Comparison of ENCODE assay signal across 1 cellular context in the genomic region with DNA sequence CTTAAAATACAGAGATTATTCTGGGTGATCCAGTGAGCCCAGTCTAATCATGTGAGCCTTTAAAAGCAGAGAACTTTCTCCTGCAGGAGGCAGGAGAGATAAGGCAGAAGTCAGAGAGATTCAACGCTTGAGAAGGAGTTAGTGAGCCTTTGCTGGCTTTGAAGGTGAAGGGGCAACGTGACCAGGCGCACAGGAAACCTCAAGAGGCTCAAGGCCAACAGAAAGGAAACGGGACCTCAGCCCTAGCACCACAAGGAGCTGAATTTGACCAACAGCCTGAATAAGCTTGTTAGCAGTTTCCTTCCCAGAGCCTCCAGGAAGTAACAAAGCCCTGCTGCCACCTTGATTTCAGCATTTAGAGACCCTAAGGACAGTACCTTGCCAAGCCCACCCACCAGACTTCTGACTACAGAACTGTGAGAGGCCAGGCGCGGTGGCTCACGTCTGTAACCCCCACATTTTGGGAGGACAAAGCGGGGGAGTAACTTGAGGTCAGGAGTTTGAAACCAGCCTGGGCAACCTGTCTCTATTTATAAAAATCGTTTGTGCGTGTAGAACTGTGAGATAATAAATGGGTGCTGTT.
A peak's percentile ranks its signal among the peaks of the same experiment; 100 is the strongest.
TF ChIP-seq lines count a peak whose summit lies in the region.

No MANE protein-coding gene starts in this region.

TF ChIP-seq in K562, 482 proteins besides CTCF, POLR2A, EP300 and RAD21 (continued from another document and continues in another):
- TF ChIP-seq, protein P1, sequence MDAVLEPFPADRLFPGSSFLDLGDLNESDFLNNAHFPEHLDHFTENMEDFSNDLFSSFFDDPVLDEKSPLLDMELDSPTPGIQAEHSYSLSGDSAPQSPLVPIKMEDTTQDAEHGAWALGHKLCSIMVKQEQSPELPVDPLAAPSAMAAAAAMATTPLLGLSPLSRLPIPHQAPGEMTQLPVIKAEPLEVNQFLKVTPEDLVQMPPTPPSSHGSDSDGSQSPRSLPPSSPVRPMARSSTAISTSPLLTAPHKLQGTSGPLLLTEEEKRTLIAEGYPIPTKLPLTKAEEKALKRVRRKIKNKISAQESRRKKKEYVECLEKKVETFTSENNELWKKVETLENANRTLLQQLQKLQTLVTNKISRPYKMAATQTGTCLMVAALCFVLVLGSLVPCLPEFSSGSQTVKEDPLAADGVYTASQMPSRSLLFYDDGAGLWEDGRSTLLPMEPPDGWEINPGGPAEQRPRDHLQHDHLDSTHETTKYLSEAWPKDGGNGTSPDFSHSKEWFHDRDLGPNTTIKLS (IDR thresholded peaks at IDR 0.05; ENCODE audit: borderline replicate concordance, low read depth), result 0 out of 2 replicates have a peak, but pooled peaks have one; percentile 45
- TF ChIP-seq SNRNP70 (optimal IDR thresholded peaks at IDR 0.05; ENCODE audit: low read depth, low read length), result no peak
- TF ChIP-seq, protein P2, sequence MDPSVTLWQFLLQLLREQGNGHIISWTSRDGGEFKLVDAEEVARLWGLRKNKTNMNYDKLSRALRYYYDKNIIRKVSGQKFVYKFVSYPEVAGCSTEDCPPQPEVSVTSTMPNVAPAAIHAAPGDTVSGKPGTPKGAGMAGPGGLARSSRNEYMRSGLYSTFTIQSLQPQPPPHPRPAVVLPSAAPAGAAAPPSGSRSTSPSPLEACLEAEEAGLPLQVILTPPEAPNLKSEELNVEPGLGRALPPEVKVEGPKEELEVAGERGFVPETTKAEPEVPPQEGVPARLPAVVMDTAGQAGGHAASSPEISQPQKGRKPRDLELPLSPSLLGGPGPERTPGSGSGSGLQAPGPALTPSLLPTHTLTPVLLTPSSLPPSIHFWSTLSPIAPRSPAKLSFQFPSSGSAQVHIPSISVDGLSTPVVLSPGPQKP (CRISPR knock-in tag; IDR thresholded peaks at IDR 0.05), result no peak
- TF ChIP-seq, protein P3, sequence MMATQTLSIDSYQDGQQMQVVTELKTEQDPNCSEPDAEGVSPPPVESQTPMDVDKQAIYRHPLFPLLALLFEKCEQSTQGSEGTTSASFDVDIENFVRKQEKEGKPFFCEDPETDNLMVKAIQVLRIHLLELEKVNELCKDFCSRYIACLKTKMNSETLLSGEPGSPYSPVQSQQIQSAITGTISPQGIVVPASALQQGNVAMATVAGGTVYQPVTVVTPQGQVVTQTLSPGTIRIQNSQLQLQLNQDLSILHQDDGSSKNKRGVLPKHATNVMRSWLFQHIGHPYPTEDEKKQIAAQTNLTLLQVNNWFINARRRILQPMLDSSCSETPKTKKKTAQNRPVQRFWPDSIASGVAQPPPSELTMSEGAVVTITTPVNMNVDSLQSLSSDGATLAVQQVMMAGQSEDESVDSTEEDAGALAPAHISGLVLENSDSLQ (IDR thresholded peaks at IDR 0.05), result no peak
- no peak for TF ChIP-seq ELF1 (tag; IDR thresholded peaks at IDR 0.05)
- TF ChIP-seq ZNF239 (CRISPR knock-in tag; IDR thresholded peaks at IDR 0.05), result no peak
- no peak for TF ChIP-seq CREB1 (IDR thresholded peaks at IDR 0.05)
- TF ChIP-seq CREB1 (CRISPR knock-in tag; IDR thresholded peaks at IDR 0.05), result no peak
- TF ChIP-seq ZKSCAN3 (CRISPR knock-in tag; IDR thresholded peaks at IDR 0.05), result no peak
- no peak for TF ChIP-seq ESRRB (CRISPR knock-in tag; IDR thresholded peaks at IDR 0.05; ENCODE audit: borderline replicate concordance)
- peak; percentile 31; the same call in 1 of the 2 replicates for TF ChIP-seq MYC (IDR thresholded peaks at IDR 0.05; ENCODE audit: low read depth, low read length)
- TF ChIP-seq MYC (CRISPR knock-in tag; IDR thresholded peaks at IDR 0.05; ENCODE audit: borderline replicate concordance, low read depth), result no peak
- TF ChIP-seq CBFA2T3 (IDR thresholded peaks at IDR 0.05), result peak; percentile 71
- TF ChIP-seq, protein P4, sequence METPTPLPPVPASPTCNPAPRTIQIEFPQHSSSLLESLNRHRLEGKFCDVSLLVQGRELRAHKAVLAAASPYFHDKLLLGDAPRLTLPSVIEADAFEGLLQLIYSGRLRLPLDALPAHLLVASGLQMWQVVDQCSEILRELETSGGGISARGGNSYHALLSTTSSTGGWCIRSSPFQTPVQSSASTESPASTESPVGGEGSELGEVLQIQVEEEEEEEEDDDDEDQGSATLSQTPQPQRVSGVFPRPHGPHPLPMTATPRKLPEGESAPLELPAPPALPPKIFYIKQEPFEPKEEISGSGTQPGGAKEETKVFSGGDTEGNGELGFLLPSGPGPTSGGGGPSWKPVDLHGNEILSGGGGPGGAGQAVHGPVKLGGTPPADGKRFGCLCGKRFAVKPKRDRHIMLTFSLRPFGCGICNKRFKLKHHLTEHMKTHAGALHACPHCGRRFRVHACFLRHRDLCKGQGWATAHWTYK (CRISPR knock-in tag; IDR thresholded peaks at IDR 0.05), result no peak
- TF ChIP-seq, protein P5, sequence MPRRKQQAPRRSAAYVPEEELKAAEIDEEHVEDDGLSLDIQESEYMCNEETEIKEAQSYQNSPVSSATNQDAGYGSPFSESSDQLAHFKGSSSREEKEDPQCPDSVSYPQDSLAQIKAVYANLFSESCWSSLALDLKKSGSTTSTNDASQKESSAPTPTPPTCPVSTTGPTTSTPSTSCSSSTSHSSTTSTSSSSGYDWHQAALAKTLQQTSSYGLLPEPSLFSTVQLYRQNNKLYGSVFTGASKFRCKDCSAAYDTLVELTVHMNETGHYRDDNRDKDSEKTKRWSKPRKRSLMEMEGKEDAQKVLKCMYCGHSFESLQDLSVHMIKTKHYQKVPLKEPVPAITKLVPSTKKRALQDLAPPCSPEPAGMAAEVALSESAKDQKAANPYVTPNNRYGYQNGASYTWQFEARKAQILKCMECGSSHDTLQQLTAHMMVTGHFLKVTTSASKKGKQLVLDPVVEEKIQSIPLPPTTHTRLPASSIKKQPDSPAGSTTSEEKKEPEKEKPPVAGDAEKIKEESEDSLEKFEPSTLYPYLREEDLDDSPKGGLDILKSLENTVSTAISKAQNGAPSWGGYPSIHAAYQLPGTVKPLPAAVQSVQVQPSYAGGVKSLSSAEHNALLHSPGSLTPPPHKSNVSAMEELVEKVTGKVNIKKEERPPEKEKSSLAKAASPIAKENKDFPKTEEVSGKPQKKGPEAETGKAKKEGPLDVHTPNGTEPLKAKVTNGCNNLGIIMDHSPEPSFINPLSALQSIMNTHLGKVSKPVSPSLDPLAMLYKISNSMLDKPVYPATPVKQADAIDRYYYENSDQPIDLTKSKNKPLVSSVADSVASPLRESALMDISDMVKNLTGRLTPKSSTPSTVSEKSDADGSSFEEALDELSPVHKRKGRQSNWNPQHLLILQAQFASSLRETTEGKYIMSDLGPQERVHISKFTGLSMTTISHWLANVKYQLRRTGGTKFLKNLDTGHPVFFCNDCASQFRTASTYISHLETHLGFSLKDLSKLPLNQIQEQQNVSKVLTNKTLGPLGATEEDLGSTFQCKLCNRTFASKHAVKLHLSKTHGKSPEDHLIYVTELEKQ (CRISPR knock-in tag; IDR thresholded peaks at IDR 0.05), result no peak
- TF ChIP-seq, protein P6, sequence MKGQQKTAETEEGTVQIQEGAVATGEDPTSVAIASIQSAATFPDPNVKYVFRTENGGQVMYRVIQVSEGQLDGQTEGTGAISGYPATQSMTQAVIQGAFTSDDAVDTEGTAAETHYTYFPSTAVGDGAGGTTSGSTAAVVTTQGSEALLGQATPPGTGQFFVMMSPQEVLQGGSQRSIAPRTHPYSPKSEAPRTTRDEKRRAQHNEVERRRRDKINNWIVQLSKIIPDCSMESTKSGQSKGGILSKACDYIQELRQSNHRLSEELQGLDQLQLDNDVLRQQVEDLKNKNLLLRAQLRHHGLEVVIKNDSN (CRISPR knock-in tag; IDR thresholded peaks at IDR 0.05), result peak; percentile 59
- no peak for TF ChIP-seq EHMT2 (IDR thresholded peaks at IDR 0.05)
- TF ChIP-seq, protein P7, sequence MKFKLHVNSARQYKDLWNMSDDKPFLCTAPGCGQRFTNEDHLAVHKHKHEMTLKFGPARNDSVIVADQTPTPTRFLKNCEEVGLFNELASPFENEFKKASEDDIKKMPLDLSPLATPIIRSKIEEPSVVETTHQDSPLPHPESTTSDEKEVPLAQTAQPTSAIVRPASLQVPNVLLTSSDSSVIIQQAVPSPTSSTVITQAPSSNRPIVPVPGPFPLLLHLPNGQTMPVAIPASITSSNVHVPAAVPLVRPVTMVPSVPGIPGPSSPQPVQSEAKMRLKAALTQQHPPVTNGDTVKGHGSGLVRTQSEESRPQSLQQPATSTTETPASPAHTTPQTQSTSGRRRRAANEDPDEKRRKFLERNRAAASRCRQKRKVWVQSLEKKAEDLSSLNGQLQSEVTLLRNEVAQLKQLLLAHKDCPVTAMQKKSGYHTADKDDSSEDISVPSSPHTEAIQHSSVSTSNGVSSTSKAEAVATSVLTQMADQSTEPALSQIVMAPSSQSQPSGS (CRISPR knock-in tag; IDR thresholded peaks at IDR 0.05), result no peak
- no peak for TF ChIP-seq TCFL5 (CRISPR knock-in tag; conservative IDR thresholded peaks at IDR 0.05)
- TF ChIP-seq XRCC4 (IDR thresholded peaks at IDR 0.05; ENCODE audit: extremely low read depth, insufficient read depth, insufficient read length), result no peak
- TF ChIP-seq MTA1 (IDR thresholded peaks at IDR 0.05; ENCODE audit: borderline replicate concordance), result no peak
- TF ChIP-seq, protein P8, sequence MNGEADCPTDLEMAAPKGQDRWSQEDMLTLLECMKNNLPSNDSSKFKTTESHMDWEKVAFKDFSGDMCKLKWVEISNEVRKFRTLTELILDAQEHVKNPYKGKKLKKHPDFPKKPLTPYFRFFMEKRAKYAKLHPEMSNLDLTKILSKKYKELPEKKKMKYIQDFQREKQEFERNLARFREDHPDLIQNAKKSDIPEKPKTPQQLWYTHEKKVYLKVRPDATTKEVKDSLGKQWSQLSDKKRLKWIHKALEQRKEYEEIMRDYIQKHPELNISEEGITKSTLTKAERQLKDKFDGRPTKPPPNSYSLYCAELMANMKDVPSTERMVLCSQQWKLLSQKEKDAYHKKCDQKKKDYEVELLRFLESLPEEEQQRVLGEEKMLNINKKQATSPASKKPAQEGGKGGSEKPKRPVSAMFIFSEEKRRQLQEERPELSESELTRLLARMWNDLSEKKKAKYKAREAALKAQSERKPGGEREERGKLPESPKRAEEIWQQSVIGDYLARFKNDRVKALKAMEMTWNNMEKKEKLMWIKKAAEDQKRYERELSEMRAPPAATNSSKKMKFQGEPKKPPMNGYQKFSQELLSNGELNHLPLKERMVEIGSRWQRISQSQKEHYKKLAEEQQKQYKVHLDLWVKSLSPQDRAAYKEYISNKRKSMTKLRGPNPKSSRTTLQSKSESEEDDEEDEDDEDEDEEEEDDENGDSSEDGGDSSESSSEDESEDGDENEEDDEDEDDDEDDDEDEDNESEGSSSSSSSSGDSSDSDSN (IDR thresholded peaks at IDR 0.05; ENCODE audit: borderline replicate concordance in 1 of 2, low read depth in 2 of 2, low read length in 2 of 2), result peak in 1 of 2 experiments; percentile 58; a peak in 1 of 4 replicates
- no peak for TF ChIP-seq OTX1 (CRISPR knock-in tag; IDR thresholded peaks at IDR 0.05)
- no peak for TF ChIP-seq ZBTB1 (CRISPR knock-in tag; IDR thresholded peaks at IDR 0.05; ENCODE audit: borderline replicate concordance, low read depth)
- no peak for TF ChIP-seq LCOR (CRISPR knock-in tag; IDR thresholded peaks at IDR 0.05)
- TF ChIP-seq, protein P9, sequence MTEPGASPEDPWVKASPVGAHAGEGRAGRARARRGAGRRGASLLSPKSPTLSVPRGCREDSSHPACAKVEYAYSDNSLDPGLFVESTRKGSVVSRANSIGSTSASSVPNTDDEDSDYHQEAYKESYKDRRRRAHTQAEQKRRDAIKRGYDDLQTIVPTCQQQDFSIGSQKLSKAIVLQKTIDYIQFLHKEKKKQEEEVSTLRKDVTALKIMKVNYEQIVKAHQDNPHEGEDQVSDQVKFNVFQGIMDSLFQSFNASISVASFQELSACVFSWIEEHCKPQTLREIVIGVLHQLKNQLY (CRISPR knock-in tag; conservative IDR thresholded peaks at IDR 0.05), result no peak
- TF ChIP-seq KDM5B (IDR thresholded peaks at IDR 0.05; ENCODE audit: insufficient replicate concordance, low read depth, low read length), result no peak
- TF ChIP-seq, protein P10, sequence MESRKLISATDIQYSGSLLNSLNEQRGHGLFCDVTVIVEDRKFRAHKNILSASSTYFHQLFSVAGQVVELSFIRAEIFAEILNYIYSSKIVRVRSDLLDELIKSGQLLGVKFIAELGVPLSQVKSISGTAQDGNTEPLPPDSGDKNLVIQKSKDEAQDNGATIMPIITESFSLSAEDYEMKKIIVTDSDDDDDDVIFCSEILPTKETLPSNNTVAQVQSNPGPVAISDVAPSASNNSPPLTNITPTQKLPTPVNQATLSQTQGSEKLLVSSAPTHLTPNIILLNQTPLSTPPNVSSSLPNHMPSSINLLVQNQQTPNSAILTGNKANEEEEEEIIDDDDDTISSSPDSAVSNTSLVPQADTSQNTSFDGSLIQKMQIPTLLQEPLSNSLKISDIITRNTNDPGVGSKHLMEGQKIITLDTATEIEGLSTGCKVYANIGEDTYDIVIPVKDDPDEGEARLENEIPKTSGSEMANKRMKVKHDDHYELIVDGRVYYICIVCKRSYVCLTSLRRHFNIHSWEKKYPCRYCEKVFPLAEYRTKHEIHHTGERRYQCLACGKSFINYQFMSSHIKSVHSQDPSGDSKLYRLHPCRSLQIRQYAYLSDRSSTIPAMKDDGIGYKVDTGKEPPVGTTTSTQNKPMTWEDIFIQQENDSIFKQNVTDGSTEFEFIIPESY (CRISPR knock-in tag; IDR thresholded peaks at IDR 0.05), result no peak
- TF ChIP-seq RNF2 (IDR thresholded peaks at IDR 0.05), result peak; percentile 49; the same call in 1 of the 2 replicates
- TF ChIP-seq SMAD4 (CRISPR knock-in tag; conservative IDR thresholded peaks at IDR 0.05), result no peak
- TF ChIP-seq, protein P11, sequence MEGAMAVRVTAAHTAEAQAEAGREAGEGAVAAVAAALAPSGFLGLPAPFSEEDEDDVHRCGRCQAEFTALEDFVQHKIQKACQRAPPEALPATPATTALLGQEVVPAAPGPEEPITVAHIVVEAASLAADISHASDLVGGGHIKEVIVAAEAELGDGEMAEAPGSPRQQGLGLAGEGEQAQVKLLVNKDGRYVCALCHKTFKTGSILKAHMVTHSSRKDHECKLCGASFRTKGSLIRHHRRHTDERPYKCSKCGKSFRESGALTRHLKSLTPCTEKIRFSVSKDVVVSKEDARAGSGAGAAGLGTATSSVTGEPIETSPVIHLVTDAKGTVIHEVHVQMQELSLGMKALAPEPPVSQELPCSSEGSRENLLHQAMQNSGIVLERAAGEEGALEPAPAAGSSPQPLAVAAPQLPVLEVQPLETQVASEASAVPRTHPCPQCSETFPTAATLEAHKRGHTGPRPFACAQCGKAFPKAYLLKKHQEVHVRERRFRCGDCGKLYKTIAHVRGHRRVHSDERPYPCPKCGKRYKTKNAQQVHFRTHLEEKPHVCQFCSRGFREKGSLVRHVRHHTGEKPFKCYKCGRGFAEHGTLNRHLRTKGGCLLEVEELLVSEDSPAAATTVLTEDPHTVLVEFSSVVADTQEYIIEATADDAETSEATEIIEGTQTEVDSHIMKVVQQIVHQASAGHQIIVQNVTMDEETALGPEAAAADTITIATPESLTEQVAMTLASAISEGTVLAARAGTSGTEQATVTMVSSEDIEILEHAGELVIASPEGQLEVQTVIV (CRISPR knock-in tag; IDR thresholded peaks at IDR 0.05; ENCODE audit: borderline replicate concordance), result no peak
- no peak for TF ChIP-seq ZNF212 (CRISPR knock-in tag; IDR thresholded peaks at IDR 0.05)
- no peak for TF ChIP-seq ZNF165 (CRISPR knock-in tag; IDR thresholded peaks at IDR 0.05; ENCODE audit: borderline replicate concordance)
- TF ChIP-seq ZNF551 (CRISPR knock-in tag; IDR thresholded peaks at IDR 0.05), result no peak
- TF ChIP-seq DACH1 (IDR thresholded peaks at IDR 0.05; ENCODE audit: partially characterized antibody), result no peak
- TF ChIP-seq ZNF3 (CRISPR knock-in tag; IDR thresholded peaks at IDR 0.05), result no peak
